ENCODE assay signal across 8 cellular contexts in the genomic region with DNA sequence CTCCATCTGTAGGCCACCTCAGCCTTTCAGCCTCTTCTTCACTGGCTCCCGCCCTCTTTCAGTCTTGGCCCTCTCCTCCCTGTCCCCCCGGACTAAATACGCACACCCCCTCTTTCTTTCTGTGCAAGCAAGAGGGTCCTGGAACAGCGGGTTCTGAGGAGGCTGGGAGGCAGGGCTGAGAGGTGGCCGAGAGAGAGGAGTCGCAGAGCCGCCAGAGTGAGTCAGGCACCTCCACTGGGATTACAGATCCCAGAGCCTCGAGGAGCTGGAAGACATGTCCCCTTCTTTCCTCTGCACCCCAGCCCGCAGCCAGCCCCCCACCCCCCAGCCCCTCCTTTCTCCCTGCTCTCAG. TPM values are rescaled to one million over a fixed set of nuclear protein-coding genes. Genes with fewer than 3 reads are reported as not detected.
A peak's percentile ranks its signal among the peaks of the same experiment; 100 is the strongest.
DNase-seq lines count a peak whose midpoint lies in the region; ATAC-seq and TF ChIP-seq lines count a peak whose summit lies in the region.

Gene CCDC136 (plus strand): TSS at position 1 of the 352 bp plus-strand sequence. CDS start 444 bp downstream, outside the sequence.

- H3K4me3 ChIP-seq in CD4-positive, alpha-beta memory T cell (ENCODE audit: low read length in 2 of 2), result peak within 1 kb of the TSS; percentile 42 to 62
- H3K4me3 ChIP-seq in MG63, result peak within 1 kb of the TSS; percentile 49
- H3K4me3 ChIP-seq in duodenal mucosa (ENCODE audit: low read depth in 1 of 2, low read length in 2 of 2), result peak within 1 kb of the TSS; percentile 67 to 80
- H3K4me3 ChIP-seq in naive thymus-derived CD4-positive, alpha-beta T cell (ENCODE audit: low read length), result peak within 1 kb of the TSS; percentile 64

- POLR2A ChIA-PET in CD4-positive, alpha-beta memory T cell (lab: Charles Lee; ENCODE audit: partially characterized antibody), result interaction anchor here (1.2 to 2.0 kb wide), 3 partner anchors 12 to 91 kb away, joined by 3 to 8 read pairs (median 3); partner anchors contain the start of gene ATP6V1F
- POLR2A ChIA-PET in naive thymus-derived CD4-positive, alpha-beta T cell (lab: Charles Lee), result no interaction called here
- POLR2A ChIA-PET in RWPE1 (lab: Yijun Ruan, JAX; ENCODE audit: low non-redundant PET), result no interaction called here

- DNase-seq in CD4-positive, alpha-beta memory T cell, result no peak
- DNase-seq in MG63 (no peak), T-helper 9 cell (no peak), RWPE1 (ENCODE audit: low spot score) (no peak)
- DNase-seq in naive thymus-derived CD4-positive, alpha-beta T cell, result no peak
- DNase-seq in stimulated activated CD4-positive, alpha-beta T cell treated with anti-CD3 and anti-CD28 coated beads, Interleukin-2, amount 100 ng/mL, for 48 hours, result no peak

- peaks cover 15% of the 10 kb centered on the region for H3K4me1 ChIP-seq in CD4-positive, alpha-beta memory T cell (ENCODE audit: insufficient read depth, low read length)
- H3K4me1 ChIP-seq in duodenal mucosa (ENCODE audit: control insufficient read depth in 1 of 2, insufficient read depth in 2 of 2, low read length in 2 of 2), result peaks cover 7 to 10% of the 10 kb centered on the region in 2 donors
- H3K4me1 ChIP-seq in naive thymus-derived CD4-positive, alpha-beta T cell (ENCODE audit: control insufficient read depth in 2 of 2, insufficient read depth in 2 of 2, low read length in 2 of 2), result peaks cover 0 to 3% of the 10 kb centered on the region in 2 donors

- no peaks in the 10 kb centered on the region for H3K36me3 ChIP-seq in CD4-positive, alpha-beta memory T cell (ENCODE audit: insufficient read depth, low read length)
- no peaks in the 10 kb centered on the region for H3K36me3 ChIP-seq in MG63
- no peaks in the 10 kb centered on the region for H3K36me3 ChIP-seq in duodenal mucosa (ENCODE audit: control insufficient read depth in 1 of 2, insufficient read depth in 2 of 2, low read length in 2 of 2)
- peaks cover 0 to 3% (median 0%) of the 10 kb centered on the region in 3 experiments for H3K36me3 ChIP-seq in naive thymus-derived CD4-positive, alpha-beta T cell (ENCODE audit: control insufficient read depth in 2 of 3, insufficient read depth in 3 of 3, low read length in 3 of 3)

- no peak for TF ChIP-seq CTCF in RWPE1 (conservative IDR thresholded peaks at IDR 0.05; ENCODE audit: low read depth)

- H3K4me1 Mint-ChIP-seq in CD4-positive, alpha-beta memory T cell, result peaks cover 9 to 25% (median 16%) of the 10 kb centered on the region in 4 donors
- peaks cover 6 to 29% (median 12%) of the 10 kb centered on the region in 7 donors for H3K4me1 Mint-ChIP-seq in naive thymus-derived CD4-positive, alpha-beta T cell

- H3K9ac ChIP-seq in duodenal mucosa (ENCODE audit: low read depth in 1 of 2, low read length in 2 of 2), result peak within 1 kb of the TSS; percentile 25 to 57

- no peaks in the 10 kb centered on the region for H3K9me3 Mint-ChIP-seq in CD4-positive, alpha-beta memory T cell
- H3K9me3 Mint-ChIP-seq in naive thymus-derived CD4-positive, alpha-beta T cell, result no peaks in the 10 kb centered on the region

- H3K4me3 Mint-ChIP-seq in CD4-positive, alpha-beta memory T cell, result peak within 1 kb of the TSS; percentile 67 to 88 (median 80)
- H3K4me3 Mint-ChIP-seq in naive thymus-derived CD4-positive, alpha-beta T cell, result peak within 1 kb of the TSS; percentile 62 to 90 (median 80)

- peak within 1 kb of the TSS in 6 of 7 donors; percentile 14 to 82 (median 56) for H3K27ac Mint-ChIP-seq in CD4-positive, alpha-beta memory T cell
- H3K27ac Mint-ChIP-seq in naive thymus-derived CD4-positive, alpha-beta T cell, result peak within 1 kb of the TSS in 5 of 9 donors; percentile 19 to 80 (median 56)

- no peak for ATAC-seq in naive thymus-derived CD4-positive, alpha-beta T cell
- ATAC-seq in HG03095 (IDR thresholded peaks at IDR 0.05; ENCODE audit: unreplicated experiment), result no peak

- no peaks in the 10 kb centered on the region for H3K27me3 ChIP-seq in CD4-positive, alpha-beta memory T cell (ENCODE audit: insufficient read depth, low read length)
- H3K27me3 ChIP-seq in MG63 (no peaks in the 10 kb centered on the region), duodenal mucosa (ENCODE audit: control insufficient read depth in 1 of 2, insufficient read depth in 2 of 2, low read length in 2 of 2) (peaks cover 0 to 5% of the 10 kb centered on the region in 2 donors)
- H3K27me3 ChIP-seq in naive thymus-derived CD4-positive, alpha-beta T cell (ENCODE audit: control insufficient read depth in 2 of 2, insufficient read depth in 2 of 2, low read length in 2 of 2), result no peaks in the 10 kb centered on the region

- CTCF ChIA-PET in CD4-positive, alpha-beta memory T cell (lab: Charles Lee; ENCODE audit: partially characterized antibody), result no interaction called here
- CTCF ChIA-PET in naive thymus-derived CD4-positive, alpha-beta T cell (lab: Charles Lee), result no interaction called here
- CTCF ChIA-PET in RWPE1 (lab: Yijun Ruan, JAX), result no interaction called here

- H3K27ac ChIP-seq in CD4-positive, alpha-beta memory T cell (ENCODE audit: low read depth, low read length), result peak within 1 kb of the TSS; percentile 48
- H3K27ac ChIP-seq in duodenal mucosa (ENCODE audit: low read depth, low read length) (no peak within 1 kb of the TSS), RWPE1 (no peak within 1 kb of the TSS)
- H3K27ac ChIP-seq in naive thymus-derived CD4-positive, alpha-beta T cell (ENCODE audit: low read depth, low read length), result peak within 1 kb of the TSS; percentile 68

- H3K27me3 Mint-ChIP-seq in CD4-positive, alpha-beta memory T cell, result no peaks in the 10 kb centered on the region
- H3K27me3 Mint-ChIP-seq in naive thymus-derived CD4-positive, alpha-beta T cell, result peaks cover 0 to 32% (median 0%) of the 10 kb centered on the region in 5 donors

- no peaks in the 10 kb centered on the region for H3K9me3 ChIP-seq in CD4-positive, alpha-beta memory T cell (ENCODE audit: control insufficient read depth in 1 of 2, low read length in 2 of 2)
- H3K9me3 ChIP-seq in MG63 (no peaks in the 10 kb centered on the region), duodenal mucosa (ENCODE audit: control insufficient read depth in 1 of 2, low read length in 2 of 2) (no peaks in the 10 kb centered on the region)
- H3K9me3 ChIP-seq in naive thymus-derived CD4-positive, alpha-beta T cell (ENCODE audit: control insufficient read depth in 2 of 3, low read length in 3 of 3), result no peaks in the 10 kb centered on the region

- peaks cover 0 to 3% of the 10 kb centered on the region in 2 donors for H3K36me3 Mint-ChIP-seq in CD4-positive, alpha-beta memory T cell
- H3K36me3 Mint-ChIP-seq in naive thymus-derived CD4-positive, alpha-beta T cell, result peaks cover 0 to 9% (median 0%) of the 10 kb centered on the region in 5 donors

- intact Hi-C loops in CD4-positive, alpha-beta memory T cell (cut with micrococcal nuclease), result loop anchor here (2.0 kb wide), 2 partner anchors 53 to 71 kb away; partner anchors contain the start of genes ATP6V1F and CALU
- intact Hi-C loops in naive thymus-derived CD4-positive, alpha-beta T cell (cut with micrococcal nuclease), result loop anchor here (1.0 to 5.0 kb wide), 4 partner anchors 50 to 70 kb away; partner anchors contain the start of genes ATP6V1F (in 2 of the 2) and CALU (in 2 of the 2)

RNA-seq across cellular contexts. Expression of gene CCDC136, which starts in this region (rescaled TPM):
- total RNA-seq in CD4-positive, alpha-beta memory T cell, result 10 to 100 TPM; 18.3 to 20.4 TPM
- 1 to 10 TPM in 1 of 2 donors, not detected in 1; 3.4 TPM for polyA plus RNA-seq in CD4-positive, alpha-beta memory T cell
- 0.53 TPM in 1 of 2 replicates, not detected in the other for total RNA-seq in MG63 (2014; rRNA removed; shearing (Covaris generic); ENCODE audit: low replicate concordance)
- 10 to 100 TPM in 1 of 5 experiments, 1 to 10 TPM in 4; 6.7 to 14.0 (median 9.6) TPM for total RNA-seq in naive thymus-derived CD4-positive, alpha-beta T cell
- polyA plus RNA-seq in naive thymus-derived CD4-positive, alpha-beta T cell, result 1 to 10 TPM in 1 of 2 donors, under 1 TPM in 1; 0.70 to 1.6 TPM

Comparison
In these comparisons a context has a peak if more than half of its experiments do, and no peak if none do; other contexts are left out.
1. H3K27ac ChIP-seq: peak in CD4-positive, alpha-beta memory T cell (single experiment) and naive thymus-derived CD4-positive, alpha-beta T cell (single experiment); none in duodenal mucosa (single experiment) and RWPE1 (single experiment).
2. Peak in every context shown above with its lines, with median percentiles within 50 percentile points of each other: H3K4me3 ChIP-seq.